In the genomic region with DNA sequence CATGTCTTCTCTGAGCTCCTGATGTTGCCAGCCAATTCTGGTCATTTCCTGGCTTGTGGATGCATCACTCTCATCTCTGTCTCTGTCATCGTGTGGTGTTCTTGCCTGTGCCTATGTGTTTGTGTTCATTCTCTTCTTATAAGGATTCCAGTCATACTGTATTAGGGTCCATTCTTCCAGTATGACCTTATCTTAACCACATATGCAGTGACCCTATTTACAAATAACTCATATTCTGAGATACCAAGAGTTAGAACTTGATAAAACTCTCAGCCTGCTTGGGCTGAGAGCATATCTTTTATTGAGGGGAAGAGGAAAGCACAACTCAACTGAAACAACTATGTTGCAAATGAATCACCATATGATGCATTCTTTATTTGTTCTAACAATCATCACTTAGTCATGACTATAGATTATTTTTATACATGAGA, we compare ENCODE assay signal across 16 cellular contexts.
DNase-seq lines count a peak whose midpoint lies in the region; ATAC-seq, FAIRE-seq and TF ChIP-seq lines count a peak whose summit lies in the region.
"Had no signal": no experiment of that assay in that cellular context is flagged by ENCODE, and none has a peak within 500 bp of the region (broad histone marks: within the 10 kb centered on the region; RNA-seq: fewer than 3 reads in every experiment).

No MANE protein-coding gene starts in this region.

- no peak for DNase-seq in H54 (ENCODE audit: insufficient read length, low spot score)
- DNase-seq in RWPE1 (ENCODE audit: low spot score), result peak; percentile 54
- DNase-seq in fibroblast of gingiva (ENCODE audit: low read depth), result peak; percentile 5
- DNase-seq in osteoblast (ENCODE audit: insufficient read length, low spot score, missing footprints), result peak; percentile 15
- no peak for DNase-seq in SIG-M5 (lab: John Stamatoyannopoulos, UW)
- DNase-seq in posterior cingulate gyrus, result no peak
- DNase-seq: activated naive CD4-positive, alpha-beta T cell treated with anti-CD3 and anti-CD28 coated beads, Interleukin-2, amount 50 U/mL, for 16 hours; natural killer cell; NCI-H1694 treated with DMSO at 0.1 percent for 48 hours; NK-92 treated with Interleukin-12 subunit alpha and Interleukin-12 subunit beta, amount 100 ng/mL, for 24 hours; small intestine had no signal

- no peak for ATAC-seq in GM21737 (IDR thresholded peaks at IDR 0.05; ENCODE audit: unreplicated experiment)
- ATAC-seq in HG03460 (IDR thresholded peaks at IDR 0.05; ENCODE audit: unreplicated experiment), result no peak
- ATAC-seq: K562, natural killer cell, WTC11 had no signal

- H3K4me1 ChIP-seq in osteoblast (ENCODE audit: insufficient read depth, low read length), result peaks cover 9% of the 10 kb centered on the region

- H3K4me2 ChIP-seq in osteoblast (ENCODE audit: insufficient read depth, low read length), result peak overlapping the region; percentile 59

- POLR2A ChIA-PET in RWPE1 (lab: Yijun Ruan, JAX; ENCODE audit: low non-redundant PET), result no interaction called here

- H3K4me3 ChIP-seq in osteoblast (ENCODE audit: insufficient read depth, low read length), result peak overlapping the region; percentile 15
- H3K4me3 ChIP-seq: K562 had no signal

- H3K79me2 ChIP-seq in osteoblast (ENCODE audit: insufficient read depth, low read length), result no peaks in the 10 kb centered on the region

- H2AFZ ChIP-seq in osteoblast (ENCODE audit: low read length), result peak overlapping the region; percentile 53

- no peak for TF ChIP-seq POLR2A in H54 (IDR thresholded peaks at IDR 0.05; ENCODE audit: low read depth, low read length)

- no peaks in the 10 kb centered on the region for H4K20me1 ChIP-seq in osteoblast (ENCODE audit: insufficient read depth, low read length)

- CTCF ChIA-PET in RWPE1 (lab: Yijun Ruan, JAX), result interaction anchor here (0.5 kb wide), 1 partner anchor 1020 kb away, joined by 3 read pairs; no protein-coding TSS in a partner anchor

- peak; percentile 75 for FAIRE-seq in H54 (lab: Jason Lieb, UNC)
- FAIRE-seq: K562, small intestine had no signal

- H3K27me3 ChIP-seq in osteoblast (ENCODE audit: insufficient read depth, low read length), result no peaks in the 10 kb centered on the region

- intact Hi-C loops in posterior cingulate gyrus (cut with DNase I), result no loop called here

- TF ChIP-seq CTCF in RWPE1 (conservative IDR thresholded peaks at IDR 0.05; ENCODE audit: low read depth), result no peak
- no peak for TF ChIP-seq CTCF in osteoblast (IDR thresholded peaks at IDR 0.05; ENCODE audit: extremely low read depth, low read depth, low read length)

- no peaks in the 10 kb centered on the region for H3K36me3 ChIP-seq in osteoblast (ENCODE audit: insufficient read depth, low read length)

- H3K27ac ChIP-seq in RWPE1 (no peak overlapping the region), osteoblast (ENCODE audit: low read depth, low read length) (peak overlapping the region; percentile 66)
- H3K27ac ChIP-seq: C4-2B had no signal

- H3K9me3 ChIP-seq in osteoblast (ENCODE audit: low read depth, low read length), result no peaks in the 10 kb centered on the region

Comparison
In these comparisons a context has a peak if more than half of its experiments do, and no peak if none do; other contexts are left out.
1. DNase-seq: peak in RWPE1 (single experiment), fibroblast of gingiva (single experiment) and osteoblast (single experiment); none in H54 (single experiment), SIG-M5 (single experiment) and posterior cingulate gyrus (0 of 10).